Comparison of ENCODE assay signal across 31 cellular contexts in the genomic region with DNA sequence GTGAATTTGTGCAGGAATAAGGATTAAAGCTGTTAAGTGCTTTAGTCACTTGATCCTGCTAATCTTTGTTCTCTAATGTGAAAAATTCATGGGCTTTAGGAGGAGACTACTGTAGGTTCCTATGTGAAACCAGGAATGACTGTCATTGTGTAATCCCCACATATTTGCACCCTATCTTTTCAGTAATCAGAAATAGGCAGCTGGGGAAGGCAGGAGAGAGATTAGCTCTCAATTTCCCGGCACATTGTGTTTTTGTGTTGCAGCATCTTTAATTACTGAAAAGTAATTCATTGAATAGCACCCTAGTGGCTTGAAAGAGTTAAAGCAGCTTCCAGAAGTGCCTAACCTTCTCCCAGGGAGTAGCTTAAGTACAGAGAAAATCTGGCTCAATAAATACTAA.
DNase-seq lines count a peak whose midpoint lies in the region; ATAC-seq, FAIRE-seq and TF ChIP-seq lines count a peak whose summit lies in the region.
"Had no signal": no experiment of that assay in that cellular context is flagged by ENCODE, and none has a peak within 500 bp of the region (broad histone marks: within the 10 kb centered on the region; RNA-seq: fewer than 3 reads in every experiment).

No MANE protein-coding gene starts in this region.

- H3K36me3 Mint-ChIP-seq in WTC11 (no peaks in the 10 kb centered on the region), neural progenitor cell (no peaks in the 10 kb centered on the region)
- H3K36me3 Mint-ChIP-seq: CD4-positive, CD25-positive, alpha-beta regulatory T cell; IgD-negative memory B cell had no signal

- no peak overlapping the region for H2AFZ ChIP-seq in neural progenitor cell (replicated peaks)

- CTCF ChIA-PET in A673 (lab: Charles Lee) (no interaction called here), WTC11 (lab: Charles Lee) (interaction anchor here (0.6 to 2.3 kb wide), 10 partner anchors 10 to 94 kb away, joined by 3 to 10 read pairs (median 4); no protein-coding TSS in a partner anchor)

- H3K9me3 Mint-ChIP-seq in WTC11 (no peaks in the 10 kb centered on the region), neural progenitor cell (no peaks in the 10 kb centered on the region)

- no peaks in the 10 kb centered on the region for H3K4me1 ChIP-seq in A673 (ENCODE audit: insufficient read depth, low read length, poor library complexity, severe bottlenecking)
- H3K4me1 ChIP-seq in neural progenitor cell, result peaks cover 33% of the 10 kb centered on the region
- H3K4me1 ChIP-seq in kidney (ENCODE audit: control insufficient read depth in 1 of 2, insufficient read depth in 1 of 2, low read depth in 1 of 2, low read length in 2 of 2), result no peaks in the 10 kb centered on the region
- H3K4me1 ChIP-seq: BE2C, Caco-2 had no signal

- peaks cover 23% of the 10 kb centered on the region for H3K4me1 Mint-ChIP-seq in WTC11
- H3K4me1 Mint-ChIP-seq in neural progenitor cell, result peaks cover 21% of the 10 kb centered on the region
- H3K4me1 Mint-ChIP-seq: CD4-positive, CD25-positive, alpha-beta regulatory T cell; IgD-negative memory B cell had no signal

- H4K20me1 ChIP-seq in neural progenitor cell (ENCODE audit: low read depth), result no peaks in the 10 kb centered on the region

- DNase-seq in A673 (ENCODE audit: low spot score), result peak; percentile 11
- DNase-seq in HT-29 (ENCODE audit: low spot score), result peak; percentile 5
- no peak for DNase-seq in WTC11 (ENCODE audit: low spot score)
- DNase-seq in neural progenitor cell (ENCODE audit: low spot score), result peak; percentile 67
- DNase-seq in kidney, result no peak
- DNase-seq: 8988T; BE2C; Caco-2; CD4-positive, CD25-positive, alpha-beta regulatory T cell; GF-D8; HFFc6; Kasumi-1; MG63; NCI-H1048; NCI-H1436; NCI-H2029; NCI-H2171 treated with DMSO at 0.1 percent for 48 hours; NCI-H446 treated with DMSO at 0.1 percent for 48 hours; NCI-H774; PC-3; RPMI8226; SIG-M5 had no signal

- ATAC-seq in WTC11 (peak; percentile 60), GM21447 (IDR thresholded peaks at IDR 0.05; ENCODE audit: unreplicated experiment) (no peak), GM18498 (IDR thresholded peaks at IDR 0.05; ENCODE audit: unreplicated experiment) (no peak), HG03342 (IDR thresholded peaks at IDR 0.05; ENCODE audit: unreplicated experiment) (no peak)
- ATAC-seq: GM12878, PC-3, SK-N-SH treated with all-trans-retinoic acid at 6 μM for 48 hours had no signal

- H3K27me3 Mint-ChIP-seq in WTC11 (ENCODE audit: low read depth) (peaks cover 79% of the 10 kb centered on the region), neural progenitor cell (ENCODE audit: insufficient read depth, low read depth) (peaks cover 10% of the 10 kb centered on the region)
- H3K27me3 Mint-ChIP-seq: IgD-negative memory B cell had no signal

- H3K27me3 ChIP-seq in A673 (replicated peaks; ENCODE audit: insufficient read depth, low read depth, low read length, poor library complexity) (no peaks in the 10 kb centered on the region), neural progenitor cell (no peaks in the 10 kb centered on the region)
- H3K27me3 ChIP-seq: BE2C had no signal

- no TSS peak for BruUV-seq in A673 (replicated peaks; lab: Mats Ljungman, UMichigan)

- 0 out of 2 replicates have a peak, but pooled peaks have one; percentile 29 for TF ChIP-seq CTCF in A673 (conservative IDR thresholded peaks at IDR 0.05; ENCODE audit: low read depth, low read length)
- TF ChIP-seq CTCF in WTC11 (IDR thresholded peaks at IDR 0.05), result no peak
- peak; percentile 57 for TF ChIP-seq CTCF in neural progenitor cell (IDR thresholded peaks at IDR 0.05)
- TF ChIP-seq CTCF in kidney (IDR thresholded peaks at IDR 0.05; ENCODE audit: borderline replicate concordance, extremely low read depth, insufficient read depth), result no peak

- H3K9me3 ChIP-seq in A673 (ENCODE audit: low read depth, low read length, poor library complexity, severe bottlenecking) (no peaks in the 10 kb centered on the region), neural progenitor cell (ENCODE audit: low read depth) (no peaks in the 10 kb centered on the region), kidney (ENCODE audit: control insufficient read depth in 1 of 2, low read length in 2 of 2) (no peaks in the 10 kb centered on the region)
- H3K9me3 ChIP-seq: BE2C, Caco-2, MG63 had no signal

- H3K4me3 Mint-ChIP-seq in WTC11, result no peak overlapping the region
- H3K4me3 Mint-ChIP-seq in neural progenitor cell, result no peak overlapping the region
- H3K4me3 Mint-ChIP-seq: CD4-positive, CD25-positive, alpha-beta regulatory T cell; HFFc6; IgD-negative memory B cell had no signal

- H3K9ac ChIP-seq in neural progenitor cell, result no peak overlapping the region
- H3K9ac ChIP-seq in kidney (ENCODE audit: low read length in 2 of 2), result no peak overlapping the region

- POLR2A ChIA-PET in A673 (lab: Charles Lee; ENCODE audit: low non-redundant PET), result no interaction called here
- POLR2A ChIA-PET in WTC11 (lab: Charles Lee), result no interaction called here

- H3K27ac Mint-ChIP-seq in WTC11 (no peak overlapping the region), neural progenitor cell (no peak overlapping the region)
- H3K27ac Mint-ChIP-seq: CD4-positive, CD25-positive, alpha-beta regulatory T cell; HFFc6; IgD-negative memory B cell had no signal

- intact Hi-C loops in A673 (cut with micrococcal nuclease; ENCODE audit: unreplicated experiment) (no loop called here), kidney (cut with DNase I) (no loop called here)

- H3K4me3 ChIP-seq in A673 (ENCODE audit: low read depth, low read length, poor library complexity, severe bottlenecking), result no peak overlapping the region
- H3K4me3 ChIP-seq in neural progenitor cell, result peak overlapping the region; percentile 3
- no peak overlapping the region for H3K4me3 ChIP-seq in kidney (ENCODE audit: low read length in 2 of 2)
- H3K4me3 ChIP-seq: GM12878, MG63 had no signal

- H3K36me3 ChIP-seq in A673 (ENCODE audit: insufficient read depth, low read length, poor library complexity, severe bottlenecking), result no peaks in the 10 kb centered on the region
- no peaks in the 10 kb centered on the region for H3K36me3 ChIP-seq in neural progenitor cell
- no peaks in the 10 kb centered on the region for H3K36me3 ChIP-seq in kidney (ENCODE audit: control insufficient read depth in 1 of 2, insufficient read depth in 2 of 2, low read length in 2 of 2)
- H3K36me3 ChIP-seq: BE2C, MG63 had no signal

- H3F3A ChIP-seq in neural progenitor cell (ENCODE audit: low read depth), result peaks cover 26% of the 10 kb centered on the region

- FAIRE-seq in kidney (lab: Jason Lieb, UNC), result no peak
- FAIRE-seq: GM12878, GM19239, H1 had no signal

- no peaks in the 10 kb centered on the region for H3K79me2 ChIP-seq in neural progenitor cell (ENCODE audit: low read depth)

- H3K27ac ChIP-seq in A673 (ENCODE audit: low read depth, low read length, poor library complexity, severe bottlenecking) (no peak overlapping the region), neural progenitor cell (peak overlapping the region; percentile 79), kidney (ENCODE audit: low read depth in 2 of 2, low read length in 2 of 2) (no peak overlapping the region)
- H3K27ac ChIP-seq: HL-60 had no signal

- H3K4me2 ChIP-seq in neural progenitor cell, result peak overlapping the region; percentile 45

TF ChIP-seq in WTC11, 78 proteins besides CTCF, POLR2A, EP300 and RAD21 (continues in another document):
- TF ChIP-seq, protein P1, sequence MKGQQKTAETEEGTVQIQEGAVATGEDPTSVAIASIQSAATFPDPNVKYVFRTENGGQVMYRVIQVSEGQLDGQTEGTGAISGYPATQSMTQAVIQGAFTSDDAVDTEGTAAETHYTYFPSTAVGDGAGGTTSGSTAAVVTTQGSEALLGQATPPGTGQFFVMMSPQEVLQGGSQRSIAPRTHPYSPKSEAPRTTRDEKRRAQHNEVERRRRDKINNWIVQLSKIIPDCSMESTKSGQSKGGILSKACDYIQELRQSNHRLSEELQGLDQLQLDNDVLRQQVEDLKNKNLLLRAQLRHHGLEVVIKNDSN (CRISPR knock-in tag; IDR thresholded peaks at IDR 0.05), result no peak
- TF ChIP-seq ZNF396 (CRISPR knock-in tag; IDR thresholded peaks at IDR 0.05; ENCODE audit: borderline replicate concordance) (no peak), ATF1 (CRISPR knock-in tag; IDR thresholded peaks at IDR 0.05) (no peak), ZNF423 (CRISPR knock-in tag; IDR thresholded peaks at IDR 0.05) (no peak), EMX1 (CRISPR knock-in tag; IDR thresholded peaks at IDR 0.05) (no peak), ZBTB21 (CRISPR knock-in tag; IDR thresholded peaks at IDR 0.05; ENCODE audit: borderline replicate concordance) (no peak), CREB1 (CRISPR knock-in tag; IDR thresholded peaks at IDR 0.05) (no peak), ZNF138 (CRISPR knock-in tag; conservative IDR thresholded peaks at IDR 0.05) (no peak)
- TF ChIP-seq, protein P2, sequence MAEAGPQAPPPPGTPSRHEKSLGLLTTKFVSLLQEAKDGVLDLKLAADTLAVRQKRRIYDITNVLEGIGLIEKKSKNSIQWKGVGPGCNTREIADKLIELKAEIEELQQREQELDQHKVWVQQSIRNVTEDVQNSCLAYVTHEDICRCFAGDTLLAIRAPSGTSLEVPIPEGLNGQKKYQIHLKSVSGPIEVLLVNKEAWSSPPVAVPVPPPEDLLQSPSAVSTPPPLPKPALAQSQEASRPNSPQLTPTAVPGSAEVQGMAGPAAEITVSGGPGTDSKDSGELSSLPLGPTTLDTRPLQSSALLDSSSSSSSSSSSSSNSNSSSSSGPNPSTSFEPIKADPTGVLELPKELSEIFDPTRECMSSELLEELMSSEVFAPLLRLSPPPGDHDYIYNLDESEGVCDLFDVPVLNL (CRISPR knock-in tag; IDR thresholded peaks at IDR 0.05; ENCODE audit: borderline replicate concordance, low read depth), result no peak

Comparison
In these comparisons a context has a peak if more than half of its experiments do, and no peak if none do; other contexts are left out.
1. DNase-seq: peak in A673 (single experiment), HT-29 (single experiment) and neural progenitor cell (single experiment); none in WTC11 (single experiment) and kidney (single experiment).
2. CTCF ChIP-seq: peak in A673 (single experiment) and neural progenitor cell (single experiment); none in WTC11 (single experiment) and kidney (single experiment).